15 cellular contexts compared by ENCODE assay signal in genomic region chr9:89340332-89340731, GRCh38.
DNase-seq lines count a peak whose midpoint lies in the region; ATAC-seq lines count a peak whose summit lies in the region.
"Had no signal": no experiment of that assay in that cellular context is flagged by ENCODE, and none has a peak within 500 bp of the region (broad histone marks: within the 10 kb centered on the region; RNA-seq: fewer than 3 reads in every experiment).

No MANE protein-coding gene starts in this region.

- peaks cover 99% of the 10 kb centered on the region for H3K36me3 Mint-ChIP-seq in activated T-cell treated with anti-CD3 and anti-CD28 coated beads, Interleukin-2, amount 50 U/mL, for 24 hours (ENCODE audit: low read depth)
- H3K36me3 Mint-ChIP-seq in stimulated activated memory B cell treated with anti-CD40 and anti-IgM and Interleukin-4, amounts not matched to agents 10 μg/mL and 1 μg/mL and 100 μg/mL, for 72 hours = peaks cover 82% of the 10 kb centered on the region

- peak overlapping the region; percentile 75 for H3K27ac Mint-ChIP-seq in activated T-cell treated with anti-CD3 and anti-CD28 coated beads, Interleukin-2, amount 50 U/mL, for 24 hours
- peak overlapping the region; percentile 21 for H3K27ac Mint-ChIP-seq in stimulated activated memory B cell treated with anti-CD40 and anti-IgM and Interleukin-4, amounts not matched to agents 10 μg/mL and 1 μg/mL and 100 μg/mL, for 72 hours
- H3K27ac Mint-ChIP-seq: brain had no signal

- no peaks in the 10 kb centered on the region for H3K27me3 Mint-ChIP-seq in activated T-cell treated with anti-CD3 and anti-CD28 coated beads, Interleukin-2, amount 50 U/mL, for 24 hours
- no peaks in the 10 kb centered on the region for H3K27me3 Mint-ChIP-seq in stimulated activated memory B cell treated with anti-CD40 and anti-IgM and Interleukin-4, amounts not matched to agents 10 μg/mL and 1 μg/mL and 100 μg/mL, for 72 hours
- H3K27me3 Mint-ChIP-seq: brain had no signal

- peaks cover 72% of the 10 kb centered on the region for H3K4me1 Mint-ChIP-seq in activated T-cell treated with anti-CD3 and anti-CD28 coated beads, Interleukin-2, amount 50 U/mL, for 24 hours (ENCODE audit: low read depth)
- H3K4me1 Mint-ChIP-seq in stimulated activated memory B cell treated with anti-CD40 and anti-IgM and Interleukin-4, amounts not matched to agents 10 μg/mL and 1 μg/mL and 100 μg/mL, for 72 hours = peaks cover 7% of the 10 kb centered on the region
- H3K4me1 Mint-ChIP-seq: brain had no signal

- ATAC-seq in GM21423 (IDR thresholded peaks at IDR 0.05; ENCODE audit: unreplicated experiment) (peak; percentile 87), HG03432 (IDR thresholded peaks at IDR 0.05; ENCODE audit: unreplicated experiment) (peak; percentile 92), GM18907 (IDR thresholded peaks at IDR 0.05; ENCODE audit: unreplicated experiment) (no peak), HG03045 (IDR thresholded peaks at IDR 0.05; ENCODE audit: unreplicated experiment) (no peak)
- peak; percentile 50 for ATAC-seq in stimulated activated memory B cell treated with anti-CD40 and anti-IgM and Interleukin-4, amounts not matched to agents 10 μg/mL and 1 μg/mL and 100 μg/mL, for 72 hours
- ATAC-seq: gastrocnemius medialis, pancreas had no signal

- DNase-seq in activated T-cell treated with anti-CD3 and anti-CD28 coated beads, Interleukin-2, amount 50 U/mL, for 24 hours = no peak
- DNase-seq in activated T-cell treated with anti-CD3 and anti-CD28 coated beads for 4 hours (no peak), cerebellar nuclear complex (lab: John Stamatoyannopoulos, UW) (no peak)
- DNase-seq: gastrocnemius medialis, islet precursor cell, Kasumi-1, NCI-H774, pancreas, spleen had no signal

- H3K4me3 Mint-ChIP-seq in activated T-cell treated with anti-CD3 and anti-CD28 coated beads, Interleukin-2, amount 50 U/mL, for 24 hours = no peak overlapping the region
- no peak overlapping the region for H3K4me3 Mint-ChIP-seq in stimulated activated memory B cell treated with anti-CD40 and anti-IgM and Interleukin-4, amounts not matched to agents 10 μg/mL and 1 μg/mL and 100 μg/mL, for 72 hours
- H3K4me3 Mint-ChIP-seq: brain had no signal

- H3K9me3 Mint-ChIP-seq in activated T-cell treated with anti-CD3 and anti-CD28 coated beads, Interleukin-2, amount 50 U/mL, for 24 hours = peaks cover 2% of the 10 kb centered on the region
- no peaks in the 10 kb centered on the region for H3K9me3 Mint-ChIP-seq in stimulated activated memory B cell treated with anti-CD40 and anti-IgM and Interleukin-4, amounts not matched to agents 10 μg/mL and 1 μg/mL and 100 μg/mL, for 72 hours

Comparison
In these comparisons a context has a peak if more than half of its experiments do, and no peak if none do; other contexts are left out.
1. ATAC-seq: peak in GM21423 (single experiment), HG03432 (single experiment) and stimulated activated memory B cell treated with anti-CD40 and anti-IgM and Interleukin-4, amounts not matched to agents 10 μg/mL and 1 μg/mL and 100 μg/mL, for 72 hours (single experiment); none in GM18907 (single experiment) and HG03045 (single experiment).